In genomic region chr5:5271606-5272321, GRCh38 we compare ENCODE assay signal across 10 cellular contexts.
A peak's percentile ranks its signal among the peaks of the same experiment; 100 is the strongest.
DNase-seq lines count a peak whose midpoint lies in the region; ATAC-seq lines count a peak whose summit lies in the region.
"Had no signal": no experiment of that assay in that cellular context is flagged by ENCODE, and none has a peak within 500 bp of the region (broad histone marks: within the 10 kb centered on the region; RNA-seq: fewer than 3 reads in every experiment).

No MANE protein-coding gene starts in this region.

- no peak overlapping the region for H3K4me2 ChIP-seq in neuronal stem cell (ENCODE audit: insufficient read depth, low read length, poor library complexity, severe bottlenecking)

- no peaks in the 10 kb centered on the region for H3K9me3 ChIP-seq in ectodermal cell (ENCODE audit: control insufficient read depth, low read length)
- peaks cover 0 to 2% of the 10 kb centered on the region in 2 donors for H3K9me3 ChIP-seq in neuronal stem cell (replicated peaks in 1 of 2; ENCODE audit: control insufficient read depth in 2 of 2, insufficient read depth in 1 of 2, low read depth in 1 of 2, low read length in 2 of 2)

- H3K9me3 Mint-ChIP-seq in naive thymus-derived CD8-positive, alpha-beta T cell = peaks cover 0 to 12% (median 0%) of the 10 kb centered on the region in 9 donors

- peaks cover 9% of the 10 kb centered on the region for H3K4me1 ChIP-seq in ectodermal cell (ENCODE audit: control insufficient read depth, insufficient read depth, low read length)
- peaks cover 5 to 20% of the 10 kb centered on the region in 2 donors for H3K4me1 ChIP-seq in neuronal stem cell (ENCODE audit: control insufficient read depth in 2 of 2, insufficient read depth in 1 of 2, low read depth in 1 of 2, low read length in 2 of 2)

- H2AFZ ChIP-seq in neuronal stem cell (ENCODE audit: low read length) = peak overlapping the region; percentile 83

- H3K4me3 ChIP-seq in ectodermal cell (ENCODE audit: insufficient read depth, low read depth, low read length) (no peak overlapping the region), neuronal stem cell (ENCODE audit: low read length in 2 of 2) (peak overlapping the region in 1 of 2 donors; percentile 35)

- H4K8ac ChIP-seq in neuronal stem cell (ENCODE audit: low read depth, low read length) = no peak overlapping the region

- H2BK120ac ChIP-seq in neuronal stem cell (ENCODE audit: low read depth, low read length) = no peak overlapping the region

- 80% methylated on average over 13 of the region's 13 CpGs for WGBS in ectodermal cell, 2 experiments
- WGBS in neuronal stem cell (ENCODE audit: extremely low coverage in 2 of 2, insufficient read length in 2 of 2, insufficient replicate concordance in 1 of 2), 2 donors = no CpG with 5 or more reads among the region's 13 CpGs

- H3K79me1 ChIP-seq in neuronal stem cell (ENCODE audit: low read depth, low read length) = no peaks in the 10 kb centered on the region

- no peak overlapping the region for H3K27ac Mint-ChIP-seq in naive thymus-derived CD8-positive, alpha-beta T cell

- POLR2A ChIA-PET in naive thymus-derived CD8-positive, alpha-beta T cell (lab: Charles Lee) = no interaction called here

- no peak overlapping the region for H2BK5ac ChIP-seq in neuronal stem cell (ENCODE audit: low read length)

- no peak overlapping the region for H4K91ac ChIP-seq in neuronal stem cell (ENCODE audit: low read depth, low read length, poor library complexity)

- H3K14ac ChIP-seq in neuronal stem cell (ENCODE audit: low read length) = no peak overlapping the region

- DNase-seq in Daoy (ENCODE audit: low read depth) (peak; percentile 60), NCI-H524 treated with DMSO at 0.1 percent for 48 hours (lab: John Stamatoyannopoulos, UW) (peak; percentile 46), neuronal stem cell (ENCODE audit: low spot score) (peak; percentile 9), NCI-H2081 treated with DMSO at 0.1 percent for 48 hours (lab: John Stamatoyannopoulos, UW) (no peak), NCI-H2227 (lab: John Stamatoyannopoulos, UW; ENCODE audit: unreplicated experiment) (no peak), NCI-H526 (lab: John Stamatoyannopoulos, UW) (no peak)
- DNase-seq in naive thymus-derived CD8-positive, alpha-beta T cell = no peak
- DNase-seq: activated gamma-delta T cell; stimulated activated CD8-positive, alpha-beta memory T cell treated with anti-CD3 and anti-CD28 coated beads, Interleukin-4, amount 100 ng/mL, for 48 hours had no signal

- H3K27me3 ChIP-seq in ectodermal cell (ENCODE audit: control insufficient read depth, insufficient read depth, low read length, poor library complexity, severe bottlenecking) (no peaks in the 10 kb centered on the region), neuronal stem cell (ENCODE audit: control insufficient read depth in 3 of 3, insufficient read depth in 3 of 3, low read depth in 1 of 3, low read length in 3 of 3) (no peaks in the 10 kb centered on the region)

- no peak overlapping the region for H3K9ac ChIP-seq in neuronal stem cell (ENCODE audit: low read depth, low read length, poor library complexity)

- no peak overlapping the region for H3K4me3 Mint-ChIP-seq in naive thymus-derived CD8-positive, alpha-beta T cell

- no peaks in the 10 kb centered on the region for H3K36me3 ChIP-seq in ectodermal cell (ENCODE audit: control insufficient read depth, insufficient read depth, low read length)
- no peaks in the 10 kb centered on the region for H3K36me3 ChIP-seq in neuronal stem cell (replicated peaks in 1 of 2; ENCODE audit: control insufficient read depth in 2 of 2, insufficient read depth in 2 of 2, low read length in 2 of 2)

- no peak overlapping the region for H2BK12ac ChIP-seq in neuronal stem cell (ENCODE audit: low read length)

- ATAC-seq in naive thymus-derived CD8-positive, alpha-beta T cell = no peak

- H3K23ac ChIP-seq in neuronal stem cell (ENCODE audit: low read depth, low read length, poor library complexity) = no peak overlapping the region

- peak overlapping the region; percentile 83 for H3K27ac ChIP-seq in ectodermal cell (ENCODE audit: insufficient read depth, low read depth, low read length, poor library complexity, severe bottlenecking)
- H3K27ac ChIP-seq in neuronal stem cell (replicated peaks; ENCODE audit: low read length) = peak overlapping the region; percentile 57

- no peak overlapping the region for H3K4ac ChIP-seq in neuronal stem cell (ENCODE audit: low read length)

- H3K4me1 Mint-ChIP-seq in naive thymus-derived CD8-positive, alpha-beta T cell = peaks cover 0 to 3% (median 0%) of the 10 kb centered on the region in 4 donors

- no peak overlapping the region for H2BK15ac ChIP-seq in neuronal stem cell (ENCODE audit: low read length)

- no peak overlapping the region for H2AK5ac ChIP-seq in neuronal stem cell (ENCODE audit: low read depth, low read length)

- no peak overlapping the region for H3K18ac ChIP-seq in neuronal stem cell (ENCODE audit: low read length)

- peaks cover 1 to 30% (median 8%) of the 10 kb centered on the region in 5 donors for H3K27me3 Mint-ChIP-seq in naive thymus-derived CD8-positive, alpha-beta T cell

- no peaks in the 10 kb centered on the region for H3K36me3 Mint-ChIP-seq in naive thymus-derived CD8-positive, alpha-beta T cell

Comparison
In these comparisons a context has a peak if more than half of its experiments do, and no peak if none do; other contexts are left out.
1. DNase-seq: peak in Daoy (single experiment), NCI-H524 treated with DMSO at 0.1 percent for 48 hours (single experiment) and neuronal stem cell (single experiment); none in NCI-H2081 treated with DMSO at 0.1 percent for 48 hours (single experiment), NCI-H2227 (single experiment), naive thymus-derived CD8-positive, alpha-beta T cell (0 of 10) and NCI-H526 (0 of 2).